ENCODE assay signal across 8 cellular contexts in genomic region chr6:11044712-11045167, GRCh38. TPM values are rescaled to one million over a fixed set of nuclear protein-coding genes. Genes with fewer than 3 reads are reported as not detected.
A peak's percentile ranks its signal among the peaks of the same experiment; 100 is the strongest.
DNase-seq lines count a peak whose midpoint lies in the region; ATAC-seq and TF ChIP-seq lines count a peak whose summit lies in the region.

No MANE protein-coding gene starts in this region.

- peaks cover 72% of the 10 kb centered on the region for H3K27me3 Mint-ChIP-seq in T-helper 1 cell treated with Interleukin-12 subunit alpha and Interleukin-12 subunit beta and Interleukin-4 antibody, amounts not matched to agents 30 μg/mL and 1 μg/mL, for 36 hours (ENCODE audit: low read depth)
- H3K27me3 Mint-ChIP-seq in activated B cell treated with CpG ODN at 0.5 μM for 24 hours (peaks cover 47% of the 10 kb centered on the region), glutamatergic neuron (ENCODE audit: unreplicated experiment) (peaks cover 11% of the 10 kb centered on the region)

- POLR2A ChIA-PET in activated B cell treated with CpG ODN at 0.5 μM for 24 hours (lab: Charles Lee) = no interaction called here

- CTCF ChIA-PET in activated B cell treated with CpG ODN at 0.5 μM for 24 hours (lab: Charles Lee) = no interaction called here

- peaks cover 4% of the 10 kb centered on the region for H3K36me3 Mint-ChIP-seq in T-helper 1 cell treated with Interleukin-12 subunit alpha and Interleukin-12 subunit beta and Interleukin-4 antibody, amounts not matched to agents 30 μg/mL and 1 μg/mL, for 36 hours (ENCODE audit: low read depth)
- H3K36me3 Mint-ChIP-seq in activated B cell treated with CpG ODN at 0.5 μM for 24 hours (ENCODE audit: low read depth) = no peaks in the 10 kb centered on the region
- H3K36me3 Mint-ChIP-seq in glutamatergic neuron (ENCODE audit: unreplicated experiment) = no peaks in the 10 kb centered on the region
- H3K36me3 Mint-ChIP-seq in stimulated activated effector memory CD8-positive, alpha-beta T cell treated with anti-CD3 and anti-CD28 coated beads, Interleukin-12 subunit alpha, Interleukin-12 subunit beta, amount 100 ng/mL, for 72 hours = no peaks in the 10 kb centered on the region

- TF ChIP-seq CTCF in activated B cell treated with CpG ODN at 0.5 μM for 24 hours (IDR thresholded peaks at IDR 0.05) (no peak), glutamatergic neuron (IDR thresholded peaks at IDR 0.05; ENCODE audit: partially characterized antibody, unreplicated experiment) (peak; percentile 5)

- H3K27ac Mint-ChIP-seq in T-helper 1 cell treated with Interleukin-12 subunit alpha and Interleukin-12 subunit beta and Interleukin-4 antibody, amounts not matched to agents 30 μg/mL and 1 μg/mL, for 36 hours = no peak overlapping the region
- no peak overlapping the region for H3K27ac Mint-ChIP-seq in activated B cell treated with CpG ODN at 0.5 μM for 24 hours
- peak overlapping the region; percentile 78 for H3K27ac Mint-ChIP-seq in glutamatergic neuron (ENCODE audit: unreplicated experiment)
- no peak overlapping the region for H3K27ac Mint-ChIP-seq in stimulated activated effector memory CD8-positive, alpha-beta T cell treated with anti-CD3 and anti-CD28 coated beads, Interleukin-12 subunit alpha, Interleukin-12 subunit beta, amount 100 ng/mL, for 72 hours

- H3K4me1 Mint-ChIP-seq in T-helper 1 cell treated with Interleukin-12 subunit alpha and Interleukin-12 subunit beta and Interleukin-4 antibody, amounts not matched to agents 30 μg/mL and 1 μg/mL, for 36 hours (ENCODE audit: low read depth) = peaks cover 6% of the 10 kb centered on the region
- H3K4me1 Mint-ChIP-seq in activated B cell treated with CpG ODN at 0.5 μM for 24 hours (peaks cover 14% of the 10 kb centered on the region), glutamatergic neuron (ENCODE audit: low read depth, unreplicated experiment) (peaks cover 11% of the 10 kb centered on the region)
- H3K4me1 Mint-ChIP-seq in stimulated activated effector memory CD8-positive, alpha-beta T cell treated with anti-CD3 and anti-CD28 coated beads, Interleukin-12 subunit alpha, Interleukin-12 subunit beta, amount 100 ng/mL, for 72 hours = peaks cover 16% of the 10 kb centered on the region

- no peaks in the 10 kb centered on the region for H3K9me3 Mint-ChIP-seq in T-helper 1 cell treated with Interleukin-12 subunit alpha and Interleukin-12 subunit beta and Interleukin-4 antibody, amounts not matched to agents 30 μg/mL and 1 μg/mL, for 36 hours
- H3K9me3 Mint-ChIP-seq in activated B cell treated with CpG ODN at 0.5 μM for 24 hours (no peaks in the 10 kb centered on the region), glutamatergic neuron (ENCODE audit: unreplicated experiment) (peaks cover 15% of the 10 kb centered on the region)
- no peaks in the 10 kb centered on the region for H3K9me3 Mint-ChIP-seq in stimulated activated effector memory CD8-positive, alpha-beta T cell treated with anti-CD3 and anti-CD28 coated beads, Interleukin-12 subunit alpha, Interleukin-12 subunit beta, amount 100 ng/mL, for 72 hours

- intact Hi-C loops in activated B cell treated with CpG ODN at 0.5 μM for 24 hours (cut with micrococcal nuclease) = loop anchor here (5.0 kb wide), 1 partner anchor 142 kb away; no protein-coding TSS in a partner anchor

- H3K4me3 Mint-ChIP-seq in T-helper 1 cell treated with Interleukin-12 subunit alpha and Interleukin-12 subunit beta and Interleukin-4 antibody, amounts not matched to agents 30 μg/mL and 1 μg/mL, for 36 hours = peak overlapping the region; percentile 74
- H3K4me3 Mint-ChIP-seq in activated B cell treated with CpG ODN at 0.5 μM for 24 hours (peak overlapping the region; percentile 59), glutamatergic neuron (ENCODE audit: unreplicated experiment) (peak overlapping the region; percentile 90)
- peak overlapping the region; percentile 64 for H3K4me3 Mint-ChIP-seq in stimulated activated effector memory CD8-positive, alpha-beta T cell treated with anti-CD3 and anti-CD28 coated beads, Interleukin-12 subunit alpha, Interleukin-12 subunit beta, amount 100 ng/mL, for 72 hours

- ATAC-seq in activated B cell treated with CpG ODN at 0.5 μM for 24 hours (ENCODE audit: low read depth) = no peak
- no peak for ATAC-seq in stimulated activated effector memory CD8-positive, alpha-beta T cell treated with anti-CD3 and anti-CD28 coated beads, Interleukin-12 subunit alpha, Interleukin-12 subunit beta, amount 100 ng/mL, for 72 hours
- ATAC-seq in HG03521 (IDR thresholded peaks at IDR 0.05; ENCODE audit: unreplicated experiment) = no peak
- no peak for ATAC-seq in HG02973 (IDR thresholded peaks at IDR 0.05; ENCODE audit: unreplicated experiment)

- no peak for DNase-seq in T-helper 1 cell
- DNase-seq in activated B cell treated with CpG ODN at 0.5 μM for 24 hours = no peak
- no peak for DNase-seq in glutamatergic neuron
- no peak for DNase-seq in stimulated activated effector memory CD8-positive, alpha-beta T cell treated with anti-CD3 and anti-CD28 coated beads, Interleukin-12 subunit alpha, Interleukin-12 subunit beta, amount 100 ng/mL, for 72 hours (ENCODE audit: low spot score in 2 of 2)
- DNase-seq in effector CD4-positive, alpha-beta T cell = no peak

RNA-seq across cellular contexts. Expression of gene ELOVL2, which starts 0.6 kb away (rescaled TPM):
- total RNA-seq in activated B cell treated with CpG ODN at 0.5 μM for 24 hours (not detected in 2 replicates), glutamatergic neuron (ENCODE audit: unreplicated experiment) (10.6 TPM)

RNA-seq across cellular contexts. Expression of gene SMIM13, which starts 48.9 kb away (rescaled TPM):
- total RNA-seq in activated B cell treated with CpG ODN at 0.5 μM for 24 hours (5.8 and 5.9 TPM in 2 replicates), glutamatergic neuron (ENCODE audit: unreplicated experiment) (10.6 TPM)

Comparison
In these comparisons a context has a peak if more than half of its experiments do, and no peak if none do; other contexts are left out.
1. RNA of gene ELOVL2, which starts 0.6 kb away (total RNA-seq): 10.6 TPM in glutamatergic neuron (single experiment); not detected in activated B cell treated with CpG ODN at 0.5 μM for 24 hours; every median in the first group is over 10 times any median in the second.
2. Peak in every context shown above with its lines, with median percentiles within 50 percentile points of each other: H3K4me3 Mint-ChIP-seq.